22 cellular contexts compared by ENCODE assay signal in the genomic region with DNA sequence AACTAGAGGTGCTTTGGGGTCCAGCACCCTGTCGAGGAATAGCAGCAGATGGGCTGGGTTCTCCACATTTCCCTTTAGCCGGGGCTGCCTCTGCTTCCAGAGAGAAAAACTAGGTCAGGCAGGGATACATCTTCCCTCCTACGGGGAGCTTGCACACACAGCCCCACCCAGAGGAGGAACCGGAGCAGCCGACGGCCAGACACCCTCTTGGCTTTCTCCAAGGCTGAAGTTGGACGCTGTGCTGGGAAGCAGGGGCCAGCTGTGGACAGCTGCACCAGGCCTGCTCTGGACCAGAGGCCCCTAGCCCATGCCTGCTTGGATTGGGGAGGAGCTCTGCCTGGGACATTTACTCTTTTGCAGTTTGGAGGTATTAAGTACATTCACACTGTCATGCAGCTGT. TPM values are rescaled to one million over a fixed set of nuclear protein-coding genes. Genes with fewer than 3 reads are reported as not detected.
A peak's percentile ranks its signal among the peaks of the same experiment; 100 is the strongest.
DNase-seq lines count a peak whose midpoint lies in the region; ATAC-seq and TF ChIP-seq lines count a peak whose summit lies in the region.
"Had no signal": no experiment of that assay in that cellular context is flagged by ENCODE, and none has a peak within 500 bp of the region (broad histone marks: within the 10 kb centered on the region; RNA-seq: fewer than 3 reads in every experiment).

No MANE protein-coding gene starts in this region.

- intact Hi-C loops in psoas muscle (cut with DNase I) (no loop called here), uterus (cut with DNase I; ENCODE audit: low total_unique reads) (no loop called here)

- WGBS in psoas muscle, 3 donors, result 5 to 10% (median 6%) methylated on average over 7 of the region's 7 CpGs

- H3K4me1 ChIP-seq in right atrium auricular region (peaks cover 0 to 16% of the 10 kb centered on the region in 2 donors), psoas muscle (no peaks in the 10 kb centered on the region), uterus (no peaks in the 10 kb centered on the region)
- H3K4me1 ChIP-seq: ascending aorta, BE2C, HAP-1 had no signal

- H3K9me3 ChIP-seq in right atrium auricular region, result no peaks in the 10 kb centered on the region
- H3K9me3 ChIP-seq in psoas muscle, result no peaks in the 10 kb centered on the region
- H3K9me3 ChIP-seq in uterus, result no peaks in the 10 kb centered on the region
- H3K9me3 ChIP-seq: ascending aorta, BE2C had no signal

- TF ChIP-seq CTCF in right atrium auricular region (IDR thresholded peaks at IDR 0.05) (peak in 1 of 2 donors; percentile 17), psoas muscle (IDR thresholded peaks at IDR 0.05) (no peak), uterus (IDR thresholded peaks at IDR 0.05) (peak in 1 of 4 experiments; percentile 33)

- H3K27me3 ChIP-seq in right atrium auricular region (no peaks in the 10 kb centered on the region), psoas muscle (ENCODE audit: insufficient read depth in 3 of 3, low read length in 2 of 3) (no peaks in the 10 kb centered on the region), uterus (no peaks in the 10 kb centered on the region)
- H3K27me3 ChIP-seq: ascending aorta, BE2C had no signal

- H3K36me3 ChIP-seq in right atrium auricular region (peaks cover 29% of the 10 kb centered on the region), psoas muscle (ENCODE audit: insufficient read depth in 1 of 2, low read depth in 1 of 2) (no peaks in the 10 kb centered on the region), uterus (no peaks in the 10 kb centered on the region)
- H3K36me3 ChIP-seq: BE2C, HAP-1 had no signal

- peak overlapping the region; percentile 6 to 26 for H3K27ac ChIP-seq in right atrium auricular region
- no peak overlapping the region for H3K27ac ChIP-seq in psoas muscle
- H3K27ac ChIP-seq in uterus, result peak overlapping the region; percentile 1 to 10
- H3K27ac ChIP-seq: 22Rv1, ascending aorta, PC-9, SK-N-MC had no signal

- DNase-seq in DMS 273 (lab: John Stamatoyannopoulos, UW; ENCODE audit: unreplicated experiment) (peak; percentile 6), DMS 273 treated with DMSO at 0.1 percent for 48 hours (lab: John Stamatoyannopoulos, UW) (no peak), right atrium auricular region (ENCODE audit: low spot score) (peak; percentile 78), psoas muscle (peak; percentile 66 to 82), uterus (peak; percentile 60 to 79), T-helper 1 cell (no peak), glomerular visceral epithelial cell (ENCODE audit: extremely low spot score) (no peak)
- DNase-seq in activated CD4-positive, alpha-beta T cell treated with anti-CD3 and anti-CD28 coated beads, Interleukin-2, amount 50 U/mL, for 4 hours, result no peak
- DNase-seq: activated CD8-positive, alpha-beta T cell treated with anti-CD3 and anti-CD28 coated beads for 36 hours; activated naive CD4-positive, alpha-beta T cell; activated T-cell treated with anti-CD3 and anti-CD28 coated beads, Interleukin-2, amount 50 U/mL, for 1 hour; BE2C; effector memory CD8-positive, alpha-beta T cell; islet precursor cell; NCI-H1694; PC-9; stimulated activated naive CD4-positive, alpha-beta T cell had no signal

- H3K4me3 ChIP-seq in right atrium auricular region (no peak overlapping the region), psoas muscle (no peak overlapping the region), uterus (no peak overlapping the region)
- H3K4me3 ChIP-seq: ascending aorta, HAP-1, PC-9, SK-N-MC had no signal

- ATAC-seq in psoas muscle, result peak; percentile 53 to 77 (median 67)
- ATAC-seq: activated CD8-positive, alpha-beta T cell treated with anti-CD3 and anti-CD28 coated beads for 36 hours; effector memory CD8-positive, alpha-beta T cell; WTC11 had no signal

- no peak for TF ChIP-seq POLR2A in uterus (IDR thresholded peaks at IDR 0.05)

RNA-seq across cellular contexts. Expression of gene NR2C2, which starts 44.7 kb away (rescaled TPM):
- total RNA-seq in right atrium auricular region (10 to 100 TPM; 22.3 to 29.2 TPM), psoas muscle (10 to 100 TPM; 28.3 to 37.1 (median 32.8) TPM), uterus (10 to 100 TPM; 29.7 to 78.3 (median 61.0) TPM)
- polyA plus RNA-seq in psoas muscle, result 10 to 100 TPM in 1 of 3 donors, 1 to 10 TPM in 2; 8.7 to 12.8 (median 9.2) TPM

Comparison
In these comparisons a context has a peak if more than half of its experiments do, and no peak if none do; other contexts are left out.
1. DNase-seq: peak in DMS 273 (single experiment), right atrium auricular region (single experiment), psoas muscle (2 of 2) and uterus (2 of 2); none in DMS 273 treated with DMSO at 0.1 percent for 48 hours (single experiment), T-helper 1 cell (0 of 5), activated CD4-positive, alpha-beta T cell treated with anti-CD3 and anti-CD28 coated beads, Interleukin-2, amount 50 U/mL, for 4 hours (0 of 2) and glomerular visceral epithelial cell (single experiment).